Comparison of ENCODE assay signal across 1 cellular context in genomic region chr2:74865770-74866674, GRCh38.
TF ChIP-seq lines count a peak whose summit lies in the region.

No MANE protein-coding gene starts in this region.

TF ChIP-seq in HepG2, 621 proteins besides CTCF, POLR2A, EP300 and RAD21 (continued from another document):
- TF ChIP-seq ZNF710 (CRISPR knock-in tag; IDR thresholded peaks at IDR 0.05; ENCODE audit: borderline replicate concordance) = no peak
- peak; percentile 65 for TF ChIP-seq FOXP4 (CRISPR knock-in tag; IDR thresholded peaks at IDR 0.05)
- TF ChIP-seq GABPB1 (CRISPR knock-in tag; IDR thresholded peaks at IDR 0.05) = 0 out of 2 replicates have a peak, but pooled peaks have one; percentile 10
- TF ChIP-seq XRCC5 (optimal IDR thresholded peaks at IDR 0.05; ENCODE audit: low read length) = no peak
